In genomic region chr16:2497641-2498040, GRCh38 we compare ENCODE assay signal across 24 cellular contexts. TPM values are rescaled to one million over a fixed set of nuclear protein-coding genes. Genes with fewer than 3 reads are reported as not detected.
DNase-seq lines count a peak whose midpoint lies in the region; ATAC-seq and TF ChIP-seq lines count a peak whose summit lies in the region.
"Had no signal": no experiment of that assay in that cellular context is flagged by ENCODE, and none has a peak within 500 bp of the region (broad histone marks: within the 10 kb centered on the region; RNA-seq: fewer than 3 reads in every experiment).

No MANE protein-coding gene starts in this region.

- no peaks in the 10 kb centered on the region for H3K27me3 ChIP-seq in BLaER1
- no peaks in the 10 kb centered on the region for H3K27me3 ChIP-seq in SJCRH30
- no peaks in the 10 kb centered on the region for H3K27me3 ChIP-seq in heart right ventricle
- no peaks in the 10 kb centered on the region for H3K27me3 ChIP-seq in gastrocnemius medialis
- H3K27me3 ChIP-seq: brain microvascular endothelial cell, ovary, transverse colon had no signal

- ATAC-seq in heart right ventricle (no peak), gastrocnemius medialis (peak in 1 of 2 donors; percentile 22), HG02973 (IDR thresholded peaks at IDR 0.05; ENCODE audit: unreplicated experiment) (no peak)
- ATAC-seq: activated T-helper 17 cell treated with anti-CD3 and anti-CD28 coated beads, Interleukin-2, amount 50 U/mL, for 72 hours; naive thymus-derived CD4-positive, alpha-beta T cell; sciatic nerve had no signal

- in situ Hi-C loops in gastrocnemius medialis (cut with MboI; ENCODE audit: low sequenced_read_pairs in 4 of 4), result loop anchor here in 2 of 4 donors (10.0 to 25.0 kb wide), 2 partner anchors 153 to 160 kb away; partner anchors contain the start of gene ABCA3 (in 2 of the 2)

- 55 to 58% methylated on average over 5 of the region's 5 CpGs for WGBS in heart right ventricle, 2 donors

- intact Hi-C loops in heart right ventricle (cut with DNase I) (loop anchor here in 6 of 10 donors (2.0 to 5.0 kb wide), 3 partner anchors 23 to 155 kb away; partner anchors contain the start of genes CCNF (in 4 of the 6), ABCA3 (in 2 of the 6) and TBC1D24 (in 1 of the 6)), gastrocnemius medialis (cut with DNase I; ENCODE audit: low total_unique reads) (loop anchor here (5.0 kb wide), 1 partner anchor 35 kb away; the partner anchor contains the start of gene TEDC2)

- H3K9me3 ChIP-seq in BLaER1 (no peaks in the 10 kb centered on the region), SJCRH30 (replicated peaks) (no peaks in the 10 kb centered on the region), heart right ventricle (no peaks in the 10 kb centered on the region), gastrocnemius medialis (no peaks in the 10 kb centered on the region)
- H3K9me3 ChIP-seq: ovary, transverse colon had no signal

- H3K4me3 ChIP-seq in BLaER1 (no peak overlapping the region), SJCRH30 (no peak overlapping the region), heart right ventricle (no peak overlapping the region), gastrocnemius medialis (no peak overlapping the region)
- H3K4me3 ChIP-seq: ovary, transverse colon had no signal

- TF ChIP-seq CTCF in heart right ventricle (IDR thresholded peaks at IDR 0.05) (no peak), gastrocnemius medialis (IDR thresholded peaks at IDR 0.05 in 4 of 5, conservative IDR thresholded peaks at IDR 0.05 in 1 of 5) (no peak)

- peaks cover 71% of the 10 kb centered on the region for H3K4me1 ChIP-seq in BLaER1
- peaks cover 28% of the 10 kb centered on the region for H3K4me1 ChIP-seq in SJCRH30
- H3K4me1 ChIP-seq in heart right ventricle, result peaks cover 28 to 53% (median 41%) of the 10 kb centered on the region in 9 donors
- H3K4me1 ChIP-seq in gastrocnemius medialis, result peaks cover 30 to 36% of the 10 kb centered on the region in 2 donors

- H3K36me3 ChIP-seq in BLaER1 (peaks cover 74% of the 10 kb centered on the region), SJCRH30 (no peaks in the 10 kb centered on the region), heart right ventricle (peaks cover 0 to 27% (median 0%) of the 10 kb centered on the region in 9 donors), gastrocnemius medialis (no peaks in the 10 kb centered on the region)
- H3K36me3 ChIP-seq: ovary, transverse colon had no signal

- peak overlapping the region; percentile 71 for H3K27ac ChIP-seq in BLaER1
- H3K27ac ChIP-seq in SJCRH30, result peak overlapping the region; percentile 42
- peak overlapping the region in 9 of 10 donors; percentile 32 to 75 (median 56) for H3K27ac ChIP-seq in heart right ventricle
- H3K27ac ChIP-seq in gastrocnemius medialis, result peak overlapping the region; percentile 11 to 71 (median 31)
- H3K27ac ChIP-seq: brain microvascular endothelial cell, ovary, transverse colon had no signal

- DNase-seq in SJCRH30 (no peak), heart right ventricle (no peak), gastrocnemius medialis (no peak), HT-29 (ENCODE audit: low spot score) (no peak)
- no peak for DNase-seq in central memory CD4-positive, alpha-beta T cell
- DNase-seq: activated CD4-positive, alpha-beta T cell treated with anti-CD3 and anti-CD28 coated beads for 48 hours; activated naive CD8-positive, alpha-beta T cell treated with anti-CD3 and anti-CD28 coated beads for 36 hours; brain microvascular endothelial cell; EL; hippocampal formation; islet precursor cell; Karpas-422; naive thymus-derived CD4-positive, alpha-beta T cell; NCI-H2029 treated with DMSO at 0.1 percent for 48 hours; NCI-H526 treated with DMSO at 0.1 percent for 48 hours; ovary; stimulated activated naive CD4-positive, alpha-beta T cell; transverse colon had no signal

- peak overlapping the region; percentile 54 for H3K9ac ChIP-seq in BLaER1

- H3K4me2 ChIP-seq in BLaER1, result peak overlapping the region; percentile 65

- peaks cover 100% of the 10 kb centered on the region for H4K20me1 ChIP-seq in BLaER1

- no peak for TF ChIP-seq POLR2A in gastrocnemius medialis (IDR thresholded peaks at IDR 0.05)

RNA-seq across cellular contexts. Expression of gene ATP6V0C, which starts 16.1 kb away (rescaled TPM):
- 28.7 and 28.8 TPM in 2 replicates for total RNA-seq in SJCRH30 (2014; rRNA removed; shearing (Covaris generic))
- total RNA-seq in heart right ventricle (100 to 1,000 TPM; 104 to 209 (median 130) TPM), gastrocnemius medialis (10 to 100 TPM; 22.1 to 84.2 (median 56.2) TPM)
- polyA plus RNA-seq in heart right ventricle, result 100 to 1,000 TPM in 1 of 2 donors, 10 to 100 TPM in 1; 58.5 to 243 TPM
- total RNA-seq in HT-29 (2014; rRNA removed; shearing (Covaris generic)), result 99.9 and 117 TPM in 2 replicates

RNA-seq across cellular contexts. Expression of gene AMDHD2, which starts 22.5 kb away (rescaled TPM):
- total RNA-seq in SJCRH30 (2014; rRNA removed; shearing (Covaris generic)), result 14.8 and 16.1 TPM in 2 replicates
- total RNA-seq in heart right ventricle (10 to 100 TPM in 5 of 10 donors, 1 to 10 TPM in 5; 7.1 to 20.1 (median 9.4) TPM), gastrocnemius medialis (10 to 100 TPM; 12.3 to 18.1 (median 13.7) TPM)
- 10 to 100 TPM; 12.2 to 20.8 TPM for polyA plus RNA-seq in heart right ventricle
- 112 and 114 TPM in 2 replicates for total RNA-seq in HT-29 (2014; rRNA removed; shearing (Covaris generic))

RNA-seq across cellular contexts. Expression of gene TBC1D24, which starts 22.7 kb away (rescaled TPM):
- total RNA-seq in SJCRH30 (2014; rRNA removed; shearing (Covaris generic)), result 19.8 and 21.8 TPM in 2 replicates
- total RNA-seq in heart right ventricle (10 to 100 TPM in 4 of 10 donors, 1 to 10 TPM in 6; 6.2 to 14.9 (median 9.2) TPM), gastrocnemius medialis (10 to 100 TPM in 2 of 4 donors, 1 to 10 TPM in 2; 8.7 to 14.8 (median 9.9) TPM)
- 1 to 10 TPM; 3.4 to 5.4 TPM for polyA plus RNA-seq in heart right ventricle
- 16.5 and 16.6 TPM in 2 replicates for total RNA-seq in HT-29 (2014; rRNA removed; shearing (Covaris generic))

RNA-seq across cellular contexts. Expression of gene NTN3, which starts 26.5 kb away (rescaled TPM):
- total RNA-seq in SJCRH30 (2014; rRNA removed; shearing (Covaris generic)), result 5.1 and 5.6 TPM in 2 replicates
- total RNA-seq in heart right ventricle, result under 1 TPM in 3 of 10 donors, not detected in 7; 0.12 to 0.18 (median 0.17) TPM
- polyA plus RNA-seq in heart right ventricle, result not detected
- not detected for total RNA-seq in gastrocnemius medialis
- total RNA-seq in HT-29 (2014; rRNA removed; shearing (Covaris generic)), result not detected in 2 replicates
- total RNA-seq: activated naive CD8-positive, alpha-beta T cell treated with anti-CD3 and anti-CD28 coated beads for 36 hours; HT1080; naive thymus-derived CD4-positive, alpha-beta T cell; T-helper 1 cell treated with Interleukin-12 subunit alpha and Interleukin-12 subunit beta and Interleukin-4 antibody, amounts not matched to agents 30 ng/mL and 1 ng/mL, for 36 hours; transverse colon had no signal
- polyA plus RNA-seq: naive thymus-derived CD4-positive, alpha-beta T cell had no signal

RNA-seq across cellular contexts. Expression of gene CEMP1, which starts 33.6 kb away (rescaled TPM):
- total RNA-seq in SJCRH30 (2014; rRNA removed; shearing (Covaris generic)), result not detected in 2 replicates
- total RNA-seq in heart right ventricle (not detected), gastrocnemius medialis (not detected)
- under 1 TPM; 0.20 to 0.44 TPM for polyA plus RNA-seq in heart right ventricle
- total RNA-seq in HT-29 (2014; rRNA removed; shearing (Covaris generic)), result 0.84 TPM in 1 of 2 replicates, not detected in the other
- total RNA-seq: activated naive CD8-positive, alpha-beta T cell treated with anti-CD3 and anti-CD28 coated beads for 36 hours; activated T-helper 17 cell treated with anti-CD3 and anti-CD28 coated beads, Interleukin-2, amount 50 U/mL, for 72 hours; HT1080; sciatic nerve had no signal
